1 cellular context compared by ENCODE assay signal in the genomic region with DNA sequence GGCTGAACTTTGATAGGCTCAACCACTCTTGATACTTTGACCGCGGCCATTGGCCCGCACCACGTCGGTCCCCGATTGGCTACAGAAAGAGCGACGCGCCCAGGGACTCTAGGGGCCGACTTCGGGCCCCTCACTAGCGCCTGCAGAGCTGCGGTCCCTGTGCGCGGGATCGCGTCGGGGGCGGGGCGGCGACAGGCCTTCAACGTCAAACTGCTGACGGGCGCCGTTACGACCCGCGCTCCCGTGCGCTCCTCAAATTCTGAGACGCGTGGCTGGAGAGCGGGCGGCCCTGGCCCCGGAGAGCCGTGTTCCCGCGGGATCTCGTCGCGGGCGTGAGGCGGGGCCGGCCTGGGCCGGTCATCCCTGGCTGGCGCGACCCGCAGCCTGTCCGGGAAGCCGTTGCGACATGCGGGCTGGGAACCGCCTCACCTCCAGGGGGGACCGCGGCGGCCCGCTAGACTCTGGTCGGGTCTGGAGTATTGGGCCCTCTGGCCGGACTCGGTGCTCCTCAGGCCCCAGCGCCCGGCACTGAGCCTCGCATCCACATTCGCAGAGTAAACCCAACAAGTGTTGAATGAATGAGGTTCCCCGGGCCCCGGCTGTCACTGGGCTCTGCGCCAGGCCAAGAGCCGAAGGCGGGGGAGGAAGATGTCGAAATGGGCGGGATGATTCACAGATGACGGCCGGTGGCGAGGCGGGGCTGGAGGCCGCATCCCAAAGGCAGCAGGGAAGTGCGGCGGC.
TF ChIP-seq lines count a peak whose summit lies in the region.

No MANE protein-coding gene starts in this region.

TF ChIP-seq in A549, 52 proteins besides CTCF, POLR2A, EP300 and RAD21 (continued from another document):
- TF ChIP-seq, protein P1, sequence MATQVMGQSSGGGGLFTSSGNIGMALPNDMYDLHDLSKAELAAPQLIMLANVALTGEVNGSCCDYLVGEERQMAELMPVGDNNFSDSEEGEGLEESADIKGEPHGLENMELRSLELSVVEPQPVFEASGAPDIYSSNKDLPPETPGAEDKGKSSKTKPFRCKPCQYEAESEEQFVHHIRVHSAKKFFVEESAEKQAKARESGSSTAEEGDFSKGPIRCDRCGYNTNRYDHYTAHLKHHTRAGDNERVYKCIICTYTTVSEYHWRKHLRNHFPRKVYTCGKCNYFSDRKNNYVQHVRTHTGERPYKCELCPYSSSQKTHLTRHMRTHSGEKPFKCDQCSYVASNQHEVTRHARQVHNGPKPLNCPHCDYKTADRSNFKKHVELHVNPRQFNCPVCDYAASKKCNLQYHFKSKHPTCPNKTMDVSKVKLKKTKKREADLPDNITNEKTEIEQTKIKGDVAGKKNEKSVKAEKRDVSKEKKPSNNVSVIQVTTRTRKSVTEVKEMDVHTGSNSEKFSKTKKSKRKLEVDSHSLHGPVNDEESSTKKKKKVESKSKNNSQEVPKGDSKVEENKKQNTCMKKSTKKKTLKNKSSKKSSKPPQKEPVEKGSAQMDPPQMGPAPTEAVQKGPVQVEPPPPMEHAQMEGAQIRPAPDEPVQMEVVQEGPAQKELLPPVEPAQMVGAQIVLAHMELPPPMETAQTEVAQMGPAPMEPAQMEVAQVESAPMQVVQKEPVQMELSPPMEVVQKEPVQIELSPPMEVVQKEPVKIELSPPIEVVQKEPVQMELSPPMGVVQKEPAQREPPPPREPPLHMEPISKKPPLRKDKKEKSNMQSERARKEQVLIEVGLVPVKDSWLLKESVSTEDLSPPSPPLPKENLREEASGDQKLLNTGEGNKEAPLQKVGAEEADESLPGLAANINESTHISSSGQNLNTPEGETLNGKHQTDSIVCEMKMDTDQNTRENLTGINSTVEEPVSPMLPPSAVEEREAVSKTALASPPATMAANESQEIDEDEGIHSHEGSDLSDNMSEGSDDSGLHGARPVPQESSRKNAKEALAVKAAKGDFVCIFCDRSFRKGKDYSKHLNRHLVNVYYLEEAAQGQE (IDR thresholded peaks at IDR 0.05): peak; percentile 91
TF ChIP-seq in A549: peak in this region for 17.
